Comparison of ENCODE assay signal across 8 cellular contexts in genomic region chr9:113275147-113276131, GRCh38. TPM values are rescaled to one million over a fixed set of nuclear protein-coding genes. Genes with fewer than 3 reads are reported as not detected.
DNase-seq lines count a peak whose midpoint lies in the region; TF ChIP-seq lines count a peak whose summit lies in the region.

TSS of gene CDC26 (minus strand) at chr9:113275572. CDS start at chr9:113272507, 3,065 bp downstream.
TSS of gene PRPF4 (plus strand) at chr9:113275658. CDS start at chr9:113275744, 86 bp downstream.

- H3K27me3 Mint-ChIP-seq in neural crest cell (ENCODE audit: low read depth): no peaks in the 10 kb centered on the region

- H3K4me3 ChIP-seq in HAP-1: peak within 1 kb of the TSS; percentile 95
- H3K4me3 ChIP-seq in MG63: peak within 1 kb of the TSS; percentile 94
- peak within 1 kb of the TSS; percentile 99 for H3K4me3 ChIP-seq in fibroblast of villous mesenchyme (ENCODE audit: low read depth, low read length)
- H3K4me3 ChIP-seq in stomach smooth muscle (ENCODE audit: low read length in 2 of 2): peak within 1 kb of the TSS; percentile 85 to 100

- H3K27me3 ChIP-seq in HAP-1 (ENCODE audit: low read depth): no peaks in the 10 kb centered on the region
- H3K27me3 ChIP-seq in MG63: no peaks in the 10 kb centered on the region
- H3K27me3 ChIP-seq in stomach smooth muscle (ENCODE audit: control insufficient read depth in 1 of 2, insufficient read depth in 2 of 2, low read length in 2 of 2): no peaks in the 10 kb centered on the region

- H3K4me1 Mint-ChIP-seq in neural crest cell: peaks cover 7% of the 10 kb centered on the region

- H3K4me1 ChIP-seq in HAP-1 (peaks cover 13% of the 10 kb centered on the region), stomach smooth muscle (ENCODE audit: control insufficient read depth, insufficient read depth, low read length) (peaks cover 10% of the 10 kb centered on the region)

- H3K9me3 Mint-ChIP-seq in neural crest cell: no peaks in the 10 kb centered on the region

- peak within 1 kb of the TSS; percentile 94 to 100 for H3K9ac ChIP-seq in stomach smooth muscle (ENCODE audit: low read length in 2 of 2)

- in situ Hi-C loops in G401 (cut with HindIII; ENCODE audit: low sequenced_read_pairs): no loop called here
- in situ Hi-C loops in HAP-1 (cut with MboI; ENCODE audit: low sequenced_read_pairs): loop anchor here (5.0 to 10.0 kb wide), 2 partner anchors 132 to 309 kb away; no protein-coding TSS in a partner anchor

- H3K27ac ChIP-seq in stomach smooth muscle (ENCODE audit: low read length): peak within 1 kb of the TSS; percentile 97

- H3K9me3 ChIP-seq in HAP-1 (no peaks in the 10 kb centered on the region), MG63 (no peaks in the 10 kb centered on the region), stomach smooth muscle (ENCODE audit: control insufficient read depth in 2 of 2, low read length in 2 of 2) (no peaks in the 10 kb centered on the region)

- no peak within 1 kb of the TSS for H3K27ac Mint-ChIP-seq in neural crest cell (ENCODE audit: unreplicated experiment)

- peaks cover 9% of the 10 kb centered on the region for H3K36me3 Mint-ChIP-seq in neural crest cell (ENCODE audit: low read depth)

- H3K4me3 Mint-ChIP-seq in neural crest cell: no peak within 1 kb of the TSS

- H3K36me3 ChIP-seq in HAP-1 (replicated peaks) (peaks cover 49% of the 10 kb centered on the region), MG63 (peaks cover 73% of the 10 kb centered on the region), stomach smooth muscle (ENCODE audit: control insufficient read depth in 2 of 2, insufficient read depth in 2 of 2, low read length in 2 of 2) (peaks cover 29 to 34% of the 10 kb centered on the region in 2 donors)

- DNase-seq in G401 (ENCODE audit: low spot score) (peak; percentile 99), HAP-1 (ENCODE audit: low spot score in 2 of 2) (peak; percentile 95 to 98), MG63 (peak; percentile 95), SHP77 (lab: John Stamatoyannopoulos, UW) (peak; percentile 98 to 99), fibroblast of villous mesenchyme (ENCODE audit: low read depth) (peak; percentile 99), neural crest cell (ENCODE audit: low read depth, low spot score) (peak; percentile 91)
- DNase-seq in activated effector memory CD4-positive, alpha-beta T cell treated with Interleukin-2 at 50 U/mL for 16 hours: peak; percentile 91

- no peak for TF ChIP-seq CTCF in fibroblast of villous mesenchyme (IDR thresholded peaks at IDR 0.05; ENCODE audit: insufficient read depth, low read depth, low read length)
- no peak for TF ChIP-seq CTCF in neural crest cell (conservative IDR thresholded peaks at IDR 0.05)

RNA-seq across cellular contexts. Expression of gene CDC26, which starts in this region (rescaled TPM):
- total RNA-seq in G401 (2014; rRNA removed; shearing (Covaris generic)): 46.5 and 53.3 TPM in 2 replicates
- 38.9 and 67.6 TPM in 2 replicates for total RNA-seq in MG63 (2014; rRNA removed; shearing (Covaris generic); ENCODE audit: low replicate concordance)
- 35.8 and 61.3 TPM in 2 replicates for total RNA-seq in fibroblast of villous mesenchyme
- 35.3 and 37.1 TPM in 2 replicates for total RNA-seq in neural crest cell

RNA-seq across cellular contexts. Expression of gene PRPF4, which starts in this region (rescaled TPM):
- 51.8 and 52.9 TPM in 2 replicates for total RNA-seq in G401 (2014; rRNA removed; shearing (Covaris generic))
- total RNA-seq in MG63 (2014; rRNA removed; shearing (Covaris generic); ENCODE audit: low replicate concordance): 42.0 and 58.9 TPM in 2 replicates
- 21.3 and 36.3 TPM in 2 replicates for total RNA-seq in fibroblast of villous mesenchyme
- 46.3 and 46.4 TPM in 2 replicates for total RNA-seq in neural crest cell

Comparison
In these comparisons a context has a peak if more than half of its experiments do, and no peak if none do; other contexts are left out.
1. Peak in every context shown above with its lines: DNase-seq, H3K4me3 ChIP-seq and H3K27ac ChIP-seq.